Comparison of ENCODE assay signal across 23 cellular contexts in genomic region chr10:10551595-10551994, GRCh38.
"Had no signal": no experiment of that assay in that cellular context is flagged by ENCODE, and none has a peak within 500 bp of the region (broad histone marks: within the 10 kb centered on the region; RNA-seq: fewer than 3 reads in every experiment).

No MANE protein-coding gene starts in this region.

- H3K4me1 Mint-ChIP-seq: activated naive CD4-positive, alpha-beta T cell treated with anti-CD3 and anti-CD28 coated beads, Interleukin-2, amount 10 ng/mL, durations not matched to agents 7 days and 5 days; nephron; stimulated activated naive CD8-positive, alpha-beta T cell treated with anti-CD3 and anti-CD28 coated beads, Interleukin-15, amount 100 ng/mL, for 72 hours; T-helper 17 cell had no signal

- H3K9me3 ChIP-seq: left ventricle myocardium inferior, psoas muscle, suprapubic skin, upper lobe of left lung had no signal

- H3K9me3 Mint-ChIP-seq: activated naive CD4-positive, alpha-beta T cell treated with anti-CD3 and anti-CD28 coated beads, Interleukin-2, amount 10 ng/mL, durations not matched to agents 7 days and 5 days; activated naive CD8-positive, alpha-beta T cell treated with anti-CD3 and anti-CD28 coated beads, Interleukin-2, amount 50 U/mL, for 24 hours; activated T-cell treated with anti-CD3 and anti-CD28 coated beads, Interleukin-2, amount 50 U/mL, for 4 hours had no signal

- H3K4me1 ChIP-seq: left ventricle myocardium inferior, psoas muscle, suprapubic skin, upper lobe of left lung had no signal

- H3K27ac Mint-ChIP-seq: activated naive CD4-positive, alpha-beta T cell treated with anti-CD3 and anti-CD28 coated beads, Interleukin-2, amount 10 ng/mL, durations not matched to agents 7 days and 5 days; activated naive CD8-positive, alpha-beta T cell treated with anti-CD3 and anti-CD28 coated beads, Interleukin-2, amount 50 U/mL, for 24 hours; stimulated activated naive CD8-positive, alpha-beta T cell treated with anti-CD3 and anti-CD28 coated beads, Interleukin-15, amount 100 ng/mL, for 72 hours; T-helper 17 cell had no signal

- H3K4me3 Mint-ChIP-seq: activated naive CD4-positive, alpha-beta T cell treated with anti-CD3 and anti-CD28 coated beads, Interleukin-2, amount 10 ng/mL, durations not matched to agents 7 days and 5 days; activated naive CD8-positive, alpha-beta T cell treated with anti-CD3 and anti-CD28 coated beads, Interleukin-2, amount 50 U/mL, for 24 hours; activated T-cell treated with anti-CD3 and anti-CD28 coated beads, Interleukin-2, amount 50 U/mL, for 4 hours; nephron; stimulated activated naive CD8-positive, alpha-beta T cell treated with anti-CD3 and anti-CD28 coated beads, Interleukin-15, amount 100 ng/mL, for 72 hours; T-helper 17 cell had no signal

- H3K4me3 ChIP-seq: left ventricle myocardium inferior, psoas muscle, suprapubic skin, upper lobe of left lung had no signal

- H3K27me3 ChIP-seq: suprapubic skin, upper lobe of left lung had no signal

- ATAC-seq: activated naive CD8-positive, alpha-beta T cell treated with anti-CD3 and anti-CD28 coated beads, Interleukin-2, amount 50 U/mL, for 24 hours; activated T-cell treated with anti-CD3 and anti-CD28 coated beads, Interleukin-2, amount 50 U/mL, for 4 hours; psoas muscle; stimulated activated naive CD8-positive, alpha-beta T cell treated with anti-CD3 and anti-CD28 coated beads, Interleukin-15, amount 100 ng/mL, for 72 hours; T-helper 17 cell had no signal

- H3K36me3 ChIP-seq: left ventricle myocardium inferior, suprapubic skin, upper lobe of left lung had no signal

- H3K27me3 Mint-ChIP-seq: activated naive CD4-positive, alpha-beta T cell treated with anti-CD3 and anti-CD28 coated beads, Interleukin-2, amount 10 ng/mL, durations not matched to agents 7 days and 5 days; stimulated activated naive CD8-positive, alpha-beta T cell treated with anti-CD3 and anti-CD28 coated beads, Interleukin-15, amount 100 ng/mL, for 72 hours had no signal

- DNase-seq: activated CD4-positive, alpha-beta T cell treated with anti-CD3 and anti-CD28 coated beads, Interleukin-2, amount 50 U/mL, for 1 hour; activated CD4-positive, CD25-positive, alpha-beta regulatory T cell treated with anti-CD3 and anti-CD28 coated beads, Interleukin-2, amount 50 U/mL, for 72 hours; activated CD8-positive, alpha-beta memory T cell treated with anti-CD3 and anti-CD28 coated beads, Interleukin-2, amount 50 U/mL, for 4 hours; activated naive CD4-positive, alpha-beta T cell treated with anti-CD3 and anti-CD28 coated beads, Interleukin-2, amount 10 ng/mL, durations not matched to agents 7 days and 5 days; activated naive CD8-positive, alpha-beta T cell treated with anti-CD3 and anti-CD28 coated beads, Interleukin-2, amount 50 U/mL, for 24 hours; activated T-cell treated with anti-CD3 and anti-CD28 coated beads, Interleukin-2, amount 50 U/mL, for 4 hours; aorta; cerebellar nuclear complex; cortex of kidney; erythroblast; kidney; left ventricle myocardium inferior; mammary epithelial cell; midbrain; psoas muscle; small intestine; stimulated activated CD4-positive, alpha-beta T cell treated with anti-CD3 and anti-CD28 coated beads, Interleukin-4, amount 100 ng/mL, for 1 hour; stimulated activated naive CD8-positive, alpha-beta T cell treated with anti-CD3 and anti-CD28 coated beads, Interleukin-15, amount 100 ng/mL, for 72 hours; T-helper 17 cell; upper lobe of left lung had no signal

- H3K36me3 Mint-ChIP-seq: activated naive CD4-positive, alpha-beta T cell treated with anti-CD3 and anti-CD28 coated beads, Interleukin-2, amount 10 ng/mL, durations not matched to agents 7 days and 5 days had no signal

- H3K27ac ChIP-seq: left ventricle myocardium inferior, psoas muscle, suprapubic skin, upper lobe of left lung, VCaP had no signal
